8 cellular contexts compared by ENCODE assay signal in genomic region chr5:73448451-73449136, GRCh38. TPM values are rescaled to one million over a fixed set of nuclear protein-coding genes. Genes with fewer than 3 reads are reported as not detected.
DNase-seq lines count a peak whose midpoint lies in the region; ATAC-seq, FAIRE-seq and TF ChIP-seq lines count a peak whose summit lies in the region.

TSS of gene FOXD1 (minus strand) at chr5:73448777. CDS start at chr5:73448362, 415 bp downstream.

- H3K4ac ChIP-seq in H9 (ENCODE audit: low read depth, low read length), result no peak within 1 kb of the TSS
- H3K4ac ChIP-seq in mesenchymal stem cell (ENCODE audit: low read depth in 1 of 2, low read length in 2 of 2), result peak within 1 kb of the TSS; percentile 51 to 67

- H3K27ac Mint-ChIP-seq in H9 (no peak within 1 kb of the TSS), endodermal cell (no peak within 1 kb of the TSS)

- H3K4me3 Mint-ChIP-seq in H9 (peak within 1 kb of the TSS; percentile 61 to 81), endodermal cell (peak within 1 kb of the TSS; percentile 50)

- H2AK5ac ChIP-seq in H9 (ENCODE audit: insufficient read length, low read length) (no peak within 1 kb of the TSS), mesenchymal stem cell (ENCODE audit: low read length, severe bottlenecking) (no peak within 1 kb of the TSS)

- no peak within 1 kb of the TSS for H4K5ac ChIP-seq in H9 (ENCODE audit: insufficient read length, low read depth, low read length)

- H3K9me3 ChIP-seq in H9 (ENCODE audit: control insufficient read depth, low read depth, low read length), result no peaks in the 10 kb centered on the region
- H3K9me3 ChIP-seq in WERI-Rb-1 (ENCODE audit: severe bottlenecking), result no peaks in the 10 kb centered on the region
- no peaks in the 10 kb centered on the region for H3K9me3 ChIP-seq in endodermal cell (ENCODE audit: control insufficient read depth, low read length)
- H3K9me3 ChIP-seq in mesenchymal stem cell (ENCODE audit: control insufficient read depth, low read length), result peaks cover 4% of the 10 kb centered on the region
- H3K9me3 ChIP-seq in thoracic aorta, result no peaks in the 10 kb centered on the region

- TF ChIP-seq CTCF in H9 (conservative IDR thresholded peaks at IDR 0.05) (no peak), WERI-Rb-1 (IDR thresholded peaks at IDR 0.05; ENCODE audit: low read depth, low read length) (no peak), endodermal cell (conservative IDR thresholded peaks at IDR 0.05) (no peak), thoracic aorta (IDR thresholded peaks at IDR 0.05) (no peak)

- H3K79me2 ChIP-seq in H9 (ENCODE audit: insufficient read depth, low read length), result no peaks in the 10 kb centered on the region

- H4K91ac ChIP-seq in H9 (ENCODE audit: insufficient read length, low read depth, low read length), result no peak within 1 kb of the TSS
- peak within 1 kb of the TSS; percentile 43 for H4K91ac ChIP-seq in mesenchymal stem cell (ENCODE audit: low read length)

- H3K27me3 ChIP-seq in H9 (ENCODE audit: insufficient read depth, low read length) (peaks cover 81% of the 10 kb centered on the region), WERI-Rb-1 (ENCODE audit: insufficient read depth, low read depth, severe bottlenecking) (peaks cover 10% of the 10 kb centered on the region), endodermal cell (ENCODE audit: control insufficient read depth, insufficient read depth, low read length, poor library complexity, severe bottlenecking) (peaks cover 90% of the 10 kb centered on the region), mesenchymal stem cell (ENCODE audit: control insufficient read depth in 1 of 2, insufficient read depth in 1 of 2, low read length in 2 of 2) (peaks cover 44 to 83% of the 10 kb centered on the region in 2 experiments), thoracic aorta (replicated peaks; ENCODE audit: insufficient read depth) (peaks cover 32% of the 10 kb centered on the region)

- no peaks in the 10 kb centered on the region for H3K4me1 ChIP-seq in H9 (ENCODE audit: insufficient read depth, low read length)
- H3K4me1 ChIP-seq in endodermal cell (ENCODE audit: control insufficient read depth, insufficient read depth, low read length), result peaks cover 7% of the 10 kb centered on the region
- peaks cover 16% of the 10 kb centered on the region for H3K4me1 ChIP-seq in mesenchymal stem cell (ENCODE audit: control insufficient read depth, insufficient read depth, low read depth, low read length)
- peaks cover 12 to 34% of the 10 kb centered on the region in 2 donors for H3K4me1 ChIP-seq in thoracic aorta (ENCODE audit: control insufficient read depth in 1 of 2, low read depth in 2 of 2)

- no peak within 1 kb of the TSS for H3K18ac ChIP-seq in H9 (ENCODE audit: insufficient read length, low read depth, low read length)
- H3K18ac ChIP-seq in mesenchymal stem cell (ENCODE audit: low read depth in 1 of 2, low read length in 2 of 2), result peak within 1 kb of the TSS; percentile 83 to 90

- no CpG with 5 or more reads among the region's 61 CpGs for WGBS in H9 (ENCODE audit: extremely low coverage, insufficient read length, low lambda C conversion rate)
- WGBS in endodermal cell (ENCODE audit: insufficient coverage in 1 of 2, insufficient read length in 1 of 2), 2 experiments, result 0% methylated on average over 26 to 61 of the region's 61 CpGs
- WGBS in mesenchymal stem cell, result 0% methylated on average over 60 of the region's 61 CpGs

- peaks cover 0 to 13% of the 10 kb centered on the region in 2 experiments; a peak in 1 of 5 replicates for H3K9me3 Mint-ChIP-seq in H9
- H3K9me3 Mint-ChIP-seq in endodermal cell, result no peaks in the 10 kb centered on the region

- H3K36me3 Mint-ChIP-seq in H9 (ENCODE audit: insufficient read depth in 1 of 3, low read depth in 3 of 3) (peaks cover 0 to 3% (median 0%) of the 10 kb centered on the region in 3 experiments; a peak in 2 of 7 replicates), endodermal cell (ENCODE audit: low read depth) (no peaks in the 10 kb centered on the region)

- H3K4me1 Mint-ChIP-seq in H9, result peaks cover 27 to 40% of the 10 kb centered on the region in 2 experiments
- peaks cover 19% of the 10 kb centered on the region for H3K4me1 Mint-ChIP-seq in endodermal cell

- H3K36me3 ChIP-seq in WERI-Rb-1 (peaks cover 8% of the 10 kb centered on the region), endodermal cell (ENCODE audit: control insufficient read depth, insufficient read depth, low read length) (no peaks in the 10 kb centered on the region), mesenchymal stem cell (ENCODE audit: control insufficient read depth in 1 of 2, insufficient read depth in 2 of 2, low read depth in 1 of 2, low read length in 2 of 2) (peaks cover 0 to 10% of the 10 kb centered on the region in 2 experiments), thoracic aorta (peaks cover 2% of the 10 kb centered on the region)

- H3T11ph ChIP-seq in H9 (ENCODE audit: low read length), result no peak within 1 kb of the TSS

- no peak for FAIRE-seq in GM12892 (lab: Jason Lieb, UNC)

- H2AFZ ChIP-seq in H9 (ENCODE audit: low read length), result no peak within 1 kb of the TSS
- H2AFZ ChIP-seq in mesenchymal stem cell (ENCODE audit: low read depth, low read length), result peak within 1 kb of the TSS; percentile 98

- H2BK12ac ChIP-seq in H9 (ENCODE audit: insufficient read length, low read depth, low read length) (no peak within 1 kb of the TSS), mesenchymal stem cell (ENCODE audit: low read length in 2 of 2) (peak within 1 kb of the TSS in 1 of 2 experiments; percentile 37)

- H3K79me1 ChIP-seq in H9 (ENCODE audit: insufficient read depth, low read depth, low read length, poor library complexity, severe bottlenecking), result no peaks in the 10 kb centered on the region
- peaks cover 6% of the 10 kb centered on the region for H3K79me1 ChIP-seq in mesenchymal stem cell (replicated peaks; ENCODE audit: low read length, poor library complexity, severe bottlenecking)

- no peak within 1 kb of the TSS for H2BK15ac ChIP-seq in H9 (ENCODE audit: low read depth, low read length)
- H2BK15ac ChIP-seq in mesenchymal stem cell (ENCODE audit: low read depth, poor library complexity, severe bottlenecking), result peak within 1 kb of the TSS; percentile 97

- peak; percentile 62 for ATAC-seq in thoracic aorta (ENCODE audit: insufficient number of reproducible peaks, low FRiP score, low read depth)

- H3K4me2 ChIP-seq in H9 (ENCODE audit: insufficient read depth, insufficient read length, low read length), result peak within 1 kb of the TSS; percentile 72
- H3K4me2 ChIP-seq in mesenchymal stem cell (ENCODE audit: low read length, poor library complexity, severe bottlenecking), result peak within 1 kb of the TSS; percentile 100

- peak within 1 kb of the TSS; percentile 66 for H3K4me3 ChIP-seq in WERI-Rb-1 (ENCODE audit: low read depth, low read length)
- H3K4me3 ChIP-seq in endodermal cell (ENCODE audit: low read length), result peak within 1 kb of the TSS; percentile 81
- H3K4me3 ChIP-seq in mesenchymal stem cell (ENCODE audit: insufficient read depth in 1 of 2, low read depth in 1 of 2, low read length in 2 of 2), result peak within 1 kb of the TSS; percentile 71 to 80
- peak within 1 kb of the TSS; percentile 86 for H3K4me3 ChIP-seq in thoracic aorta

- H3K56ac ChIP-seq in H9 (ENCODE audit: insufficient read length, low read depth, low read length), result no peak within 1 kb of the TSS

- no peak within 1 kb of the TSS for H3K14ac ChIP-seq in H9 (ENCODE audit: insufficient read depth, low read length)
- peak within 1 kb of the TSS in 1 of 2 experiments; percentile 23 for H3K14ac ChIP-seq in mesenchymal stem cell (ENCODE audit: low read length in 2 of 2)

- H2BK5ac ChIP-seq in H9 (ENCODE audit: insufficient read length, low read length), result no peak within 1 kb of the TSS
- H2BK5ac ChIP-seq in mesenchymal stem cell (ENCODE audit: low read depth, low read length, poor library complexity, severe bottlenecking), result peak within 1 kb of the TSS; percentile 62

- no peak for TF ChIP-seq POLR2A in GM12892 (IDR thresholded peaks at IDR 0.05; ENCODE audit: low read depth, low read length)

- H3K27ac ChIP-seq in H9 (ENCODE audit: insufficient read length, low read depth, low read length) (no peak within 1 kb of the TSS), WERI-Rb-1 (peak within 1 kb of the TSS; percentile 78), endodermal cell (ENCODE audit: low read depth, low read length) (no peak within 1 kb of the TSS), mesenchymal stem cell (ENCODE audit: low read length, poor library complexity, severe bottlenecking) (peak within 1 kb of the TSS; percentile 91), thoracic aorta (peak within 1 kb of the TSS; percentile 82)

- no peaks in the 10 kb centered on the region for H4K20me1 ChIP-seq in H9 (ENCODE audit: control insufficient read depth, insufficient read depth, insufficient read length)

- H4K8ac ChIP-seq in H9 (replicated peaks; ENCODE audit: insufficient read length, low read depth, low read length), result no peak within 1 kb of the TSS
- peak within 1 kb of the TSS; percentile 88 for H4K8ac ChIP-seq in mesenchymal stem cell (ENCODE audit: low read length)

- H2BK120ac ChIP-seq in H9 (ENCODE audit: low read depth, low read length, poor library complexity, severe bottlenecking) (no peak within 1 kb of the TSS), mesenchymal stem cell (ENCODE audit: low read depth, low read length) (peak within 1 kb of the TSS; percentile 92)

- no peak within 1 kb of the TSS for H2BK20ac ChIP-seq in H9 (ENCODE audit: low read depth, low read length, poor library complexity, severe bottlenecking)

- H3K9ac ChIP-seq in H9 (ENCODE audit: extremely low read depth, insufficient read length, low read length) (no peak within 1 kb of the TSS), endodermal cell (ENCODE audit: extremely low read depth, low read length, poor library complexity, severe bottlenecking) (no peak within 1 kb of the TSS), mesenchymal stem cell (ENCODE audit: low read length) (peak within 1 kb of the TSS; percentile 79)

- peak; percentile 96 for DNase-seq in Caki2 (ENCODE audit: low read depth)
- DNase-seq in H9, result peak; percentile 93
- peak; percentile 85 for DNase-seq in NCI-H2029 treated with DMSO at 0.1 percent for 48 hours (lab: John Stamatoyannopoulos, UW)
- peak; percentile 97 for DNase-seq in WERI-Rb-1
- DNase-seq in endodermal cell, result peak; percentile 95
- DNase-seq in mesenchymal stem cell, result peak; percentile 94
- peak; percentile 75 for DNase-seq in thoracic aorta (ENCODE audit: low spot score)
- DNase-seq in GM12892 (ENCODE audit: insufficient read length), result no peak

- H3K27me3 Mint-ChIP-seq in H9 (ENCODE audit: low read depth) (peaks cover 91% of the 10 kb centered on the region), endodermal cell (ENCODE audit: insufficient read depth) (peaks cover 90% of the 10 kb centered on the region)

- peaks cover 20% of the 10 kb centered on the region for H3K23me2 ChIP-seq in H9 (ENCODE audit: insufficient read length, low read depth, low read length, poor library complexity, severe bottlenecking)

- H3K23ac ChIP-seq in H9 (ENCODE audit: insufficient read length, low read depth, low read length) (no peak within 1 kb of the TSS), mesenchymal stem cell (ENCODE audit: low read length in 2 of 2) (peak within 1 kb of the TSS in 1 of 2 experiments; percentile 72)

- in situ Hi-C loops in Caki2 (cut with HindIII; ENCODE audit: low pct_unique_long_range_greater_than_20kb, low sequenced_read_pairs), result no loop called here

RNA-seq across cellular contexts. Expression of gene FOXD1, which starts in this region (rescaled TPM):
- total RNA-seq in Caki2 (2014; rRNA removed; shearing (Covaris generic); ENCODE audit: low replicate concordance), result 12.1 and 17.0 TPM in 2 replicates
- 0.20 and 0.31 TPM in 2 replicates for total RNA-seq in H9 (2021)
- under 1 TPM; 0.29 to 0.59 TPM for total RNA-seq in endodermal cell
- 0.64 TPM for polyA plus RNA-seq in endodermal cell (2013, experiment 1 of 2)
- polyA plus RNA-seq in endodermal cell (2013, experiment 2 of 2), result 0.79 TPM
- polyA plus RNA-seq in mesenchymal stem cell (2013, experiment 1 of 2), result 5.7 TPM
- 5.4 TPM for polyA plus RNA-seq in mesenchymal stem cell (2013, experiment 2 of 2)
- total RNA-seq in thoracic aorta, result 10 to 100 TPM in 1 of 2 donors, 1 to 10 TPM in 1; 6.8 to 10.0 TPM
- polyA plus RNA-seq in GM12892 (2012; ENCODE audit: missing spikeins), result not detected

Comparison
In these comparisons a context has a peak if more than half of its experiments do, and no peak if none do; other contexts are left out.
1. Peak in DNase-seq and H3K4me2 ChIP-seq in H9; RNA of the gene not detected or under 1 TPM.
2. Peak in DNase-seq and H3K4me3 ChIP-seq in endodermal cell; RNA of the gene not detected or under 1 TPM.
3. H3K27ac ChIP-seq: peak in WERI-Rb-1 (single experiment), mesenchymal stem cell (single experiment) and thoracic aorta (2 of 2); none in H9 (single experiment) and endodermal cell (single experiment).
4. Peak in every context shown above with its lines, with median percentiles within 50 percentile points of each other: H3K4me3 ChIP-seq.